Comparison of ENCODE assay signal across 8 cellular contexts in the genomic region with DNA sequence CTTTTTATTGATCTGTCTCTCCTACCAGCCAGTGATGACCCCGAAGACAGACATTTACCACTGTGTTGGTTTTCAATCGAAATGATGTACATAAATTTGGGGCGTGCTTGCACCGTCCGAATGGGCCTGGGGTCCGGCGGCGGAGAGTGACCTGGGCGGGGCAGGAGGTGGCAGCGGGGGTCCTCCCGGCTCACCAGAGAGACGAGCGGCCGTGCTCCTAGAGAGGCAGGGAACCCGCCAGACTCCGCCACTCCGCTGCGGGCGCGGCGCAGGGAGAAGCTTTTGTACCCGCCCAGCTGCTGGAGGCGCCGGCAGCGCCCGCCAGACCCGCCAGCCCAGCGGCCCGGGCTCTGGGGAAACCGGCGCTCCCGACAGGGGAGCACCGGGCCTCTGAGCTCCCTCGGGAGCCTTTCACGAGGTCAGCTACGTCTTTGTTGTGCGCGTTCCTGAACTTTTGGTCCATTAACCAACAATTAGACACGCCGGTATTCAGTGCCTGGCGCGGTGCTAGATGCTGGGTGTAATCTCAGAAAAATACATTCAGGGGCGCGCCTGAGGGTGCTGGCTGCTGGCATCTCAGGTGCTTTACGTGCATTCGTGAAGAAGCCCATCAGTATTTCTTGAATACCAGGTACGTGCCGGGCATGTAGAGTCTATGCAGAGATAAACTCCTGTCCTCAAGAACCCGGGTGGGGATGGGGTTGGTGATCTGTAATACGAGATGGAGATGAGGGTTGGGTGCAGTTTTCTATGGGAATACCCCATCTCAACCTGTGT. TPM values are rescaled to one million over a fixed set of nuclear protein-coding genes. Genes with fewer than 3 reads are reported as not detected.
DNase-seq lines count a peak whose midpoint lies in the region; ATAC-seq and TF ChIP-seq lines count a peak whose summit lies in the region.

A gene with protein sequence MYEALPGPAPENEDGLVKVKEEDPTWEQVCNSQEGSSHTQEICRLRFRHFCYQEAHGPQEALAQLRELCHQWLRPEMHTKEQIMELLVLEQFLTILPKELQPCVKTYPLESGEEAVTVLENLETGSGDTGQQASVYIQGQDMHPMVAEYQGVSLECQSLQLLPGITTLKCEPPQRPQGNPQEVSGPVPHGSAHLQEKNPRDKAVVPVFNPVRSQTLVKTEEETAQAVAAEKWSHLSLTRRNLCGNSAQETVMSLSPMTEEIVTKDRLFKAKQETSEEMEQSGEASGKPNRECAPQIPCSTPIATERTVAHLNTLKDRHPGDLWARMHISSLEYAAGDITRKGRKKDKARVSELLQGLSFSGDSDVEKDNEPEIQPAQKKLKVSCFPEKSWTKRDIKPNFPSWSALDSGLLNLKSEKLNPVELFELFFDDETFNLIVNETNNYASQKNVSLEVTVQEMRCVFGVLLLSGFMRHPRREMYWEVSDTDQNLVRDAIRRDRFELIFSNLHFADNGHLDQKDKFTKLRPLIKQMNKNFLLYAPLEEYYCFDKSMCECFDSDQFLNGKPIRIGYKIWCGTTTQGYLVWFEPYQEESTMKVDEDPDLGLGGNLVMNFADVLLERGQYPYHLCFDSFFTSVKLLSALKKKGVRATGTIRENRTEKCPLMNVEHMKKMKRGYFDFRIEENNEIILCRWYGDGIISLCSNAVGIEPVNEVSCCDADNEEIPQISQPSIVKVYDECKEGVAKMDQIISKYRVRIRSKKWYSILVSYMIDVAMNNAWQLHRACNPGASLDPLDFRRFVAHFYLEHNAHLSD (plus strand): TSS at position 285 of the 777 bp plus-strand sequence. CDS start 2,242 bp downstream, outside the sequence.

- H3K27ac ChIP-seq in DND-41 (ENCODE audit: low read length) (peak within 1 kb of the TSS; percentile 62), Panc1 (ENCODE audit: low read length) (peak within 1 kb of the TSS; percentile 89), suprapubic skin (no peak within 1 kb of the TSS)

- no peaks in the 10 kb centered on the region for H4K20me1 ChIP-seq in DND-41 (ENCODE audit: insufficient read depth, low read length)

- peak within 1 kb of the TSS; percentile 97 for H3K4me3 Mint-ChIP-seq in neural crest cell

- in situ Hi-C loops in Panc1 (cut with HindIII; ENCODE audit: low pct_unique_long_range_greater_than_20kb, low sequenced_read_pairs), result no loop called here

- H3K4me1 Mint-ChIP-seq in neural crest cell, result peaks cover 18% of the 10 kb centered on the region

- POLR2A ChIA-PET in Panc1 (lab: Charles Lee), result no interaction called here

- H3K9me3 Mint-ChIP-seq in neural crest cell, result no peaks in the 10 kb centered on the region

- H3K9me3 ChIP-seq in DND-41 (ENCODE audit: insufficient read depth, low read length, severe bottlenecking), result no peaks in the 10 kb centered on the region
- H3K9me3 ChIP-seq in Panc1 (ENCODE audit: control insufficient read depth, insufficient read depth, low read depth, low read length), result no peaks in the 10 kb centered on the region; the same call in 1 of the 2 replicates
- H3K9me3 ChIP-seq in suprapubic skin, result no peaks in the 10 kb centered on the region

- peak within 1 kb of the TSS; percentile 74 for H3K27ac Mint-ChIP-seq in neural crest cell (ENCODE audit: unreplicated experiment)

- CTCF ChIA-PET in Panc1 (lab: Charles Lee), result interaction anchor here (0.6 kb wide), 1 partner anchor 64 kb away, joined by 3 read pairs; no protein-coding TSS in a partner anchor

- H3K27me3 Mint-ChIP-seq in neural crest cell (ENCODE audit: low read depth), result no peaks in the 10 kb centered on the region

- no peak for TF ChIP-seq EP300 in suprapubic skin (IDR thresholded peaks at IDR 0.05)

- intact Hi-C loops in Panc1 (cut with micrococcal nuclease; ENCODE audit: unreplicated experiment), result no loop called here

- WGBS in suprapubic skin, result under 1% methylated on average over 31 of the region's 50 CpGs

- peak within 1 kb of the TSS; percentile 95 for H3K4me2 ChIP-seq in DND-41 (ENCODE audit: insufficient read depth, low read length)

- peaks cover 20% of the 10 kb centered on the region for H3K36me3 Mint-ChIP-seq in neural crest cell (ENCODE audit: low read depth)

- peak; percentile 23 for TF ChIP-seq CTCF in DND-41 (IDR thresholded peaks at IDR 0.05; ENCODE audit: borderline replicate concordance, extremely low read depth, low read length, poor library complexity, severe bottlenecking)
- TF ChIP-seq CTCF in Panc1 (IDR thresholded peaks at IDR 0.05), result no peak
- no peak for TF ChIP-seq CTCF in neural crest cell (conservative IDR thresholded peaks at IDR 0.05)
- no peak for TF ChIP-seq CTCF in suprapubic skin (IDR thresholded peaks at IDR 0.05)

- peaks cover 34% of the 10 kb centered on the region for H3K36me3 ChIP-seq in DND-41 (ENCODE audit: insufficient read depth, low read length)
- 0 out of 2 replicates have a peak, but pooled peaks cover 3% of the 10 kb centered on the region for H3K36me3 ChIP-seq in Panc1 (ENCODE audit: control insufficient read depth, insufficient read depth, low read length)
- peaks cover 11% of the 10 kb centered on the region for H3K36me3 ChIP-seq in suprapubic skin

- H3K4me3 ChIP-seq in DND-41 (ENCODE audit: low read depth in 1 of 2, low read length in 2 of 2) (peak within 1 kb of the TSS; percentile 69), Panc1 (ENCODE audit: low read depth in 2 of 2, low read length in 2 of 2) (peak within 1 kb of the TSS; percentile 68 to 82), suprapubic skin (peak within 1 kb of the TSS; percentile 65)

- H3K9ac ChIP-seq in DND-41 (ENCODE audit: low read depth, low read length), result peak within 1 kb of the TSS; percentile 66

- DNase-seq in DND-41 (peak; percentile 84), KG1 (lab: John Stamatoyannopoulos, UW) (peak; percentile 85), Panc1 (ENCODE audit: low read depth, low spot score) (no peak), foreskin melanocyte (peak; percentile 50), neural crest cell (ENCODE audit: low read depth, low spot score) (peak; percentile 77), suprapubic skin (ENCODE audit: low spot score in 2 of 2) (peak in 1 of 2 donors; percentile 67)
- DNase-seq in activated gamma-delta T cell treated with anti-CD3 and anti-CD28 coated beads, Interleukin-2, amount 50 U/mL, for 16 hours (ENCODE audit: low read depth), result peak; percentile 20

- ATAC-seq in DND-41 (ENCODE audit: insufficient read depth, low read depth), result peak; percentile 97
- peak; percentile 71 for ATAC-seq in GM21619 (IDR thresholded peaks at IDR 0.05; ENCODE audit: unreplicated experiment)
- peak; percentile 98 for ATAC-seq in Panc1

- H3K4me1 ChIP-seq in DND-41 (ENCODE audit: insufficient read depth, low read length) (peaks cover 44% of the 10 kb centered on the region), Panc1 (ENCODE audit: control insufficient read depth, insufficient read depth, low read length) (peaks cover 7% of the 10 kb centered on the region; the same call in 1 of the 2 replicates), suprapubic skin (peaks cover 10% of the 10 kb centered on the region)

- no peak for TF ChIP-seq POLR2A in suprapubic skin (IDR thresholded peaks at IDR 0.05)

- peaks cover 22% of the 10 kb centered on the region for H3K79me2 ChIP-seq in DND-41 (ENCODE audit: insufficient read depth, low read length)

- H3K27me3 ChIP-seq in DND-41 (ENCODE audit: insufficient read depth, low read length, poor library complexity), result no peaks in the 10 kb centered on the region
- H3K27me3 ChIP-seq in Panc1 (ENCODE audit: control insufficient read depth, insufficient read depth, low read length), result no peaks in the 10 kb centered on the region
- H3K27me3 ChIP-seq in suprapubic skin, result no peaks in the 10 kb centered on the region

- H2AFZ ChIP-seq in DND-41 (ENCODE audit: low read depth, low read length), result peak within 1 kb of the TSS; percentile 95

- BruUV-seq in Panc1 (replicated peaks; lab: Mats Ljungman, UMichigan), result no TSS peak

RNA-seq across cellular contexts. Expression of the gene that starts here (rescaled TPM):
- total RNA-seq in Panc1 (2021; ENCODE audit: unreplicated experiment), result 7.6 TPM
- polyA plus RNA-seq in Panc1 (2012; ENCODE audit: insufficient read length), result 4.3 TPM
- total RNA-seq in neural crest cell, result 13.6 and 14.4 TPM in 2 replicates
- 1 to 10 TPM in 2 of 4 donors, under 1 TPM in 2; 0.64 to 2.3 (median 1.2) TPM for total RNA-seq in suprapubic skin
